Comparison of ENCODE assay signal across 22 cellular contexts in genomic region chr6:118992186-118992795, GRCh38. TPM values are rescaled to one million over a fixed set of nuclear protein-coding genes. Genes with fewer than 3 reads are reported as not detected.
DNase-seq lines count a peak whose midpoint lies in the region; TF ChIP-seq lines count a peak whose summit lies in the region.
"Had no signal": no experiment of that assay in that cellular context is flagged by ENCODE, and none has a peak within 500 bp of the region (broad histone marks: within the 10 kb centered on the region; RNA-seq: fewer than 3 reads in every experiment).

No MANE protein-coding gene starts in this region.

- no peaks in the 10 kb centered on the region for H3K4me1 Mint-ChIP-seq in activated CD4-positive, alpha-beta T cell treated with anti-CD3 and anti-CD28 coated beads, Interleukin-2, amount 10 ng/mL, durations not matched to agents 24 days and 14 days
- H3K4me1 Mint-ChIP-seq in endothelial cell (ENCODE audit: unreplicated experiment) = no peaks in the 10 kb centered on the region
- H3K4me1 Mint-ChIP-seq: CD14-positive monocyte, GM23338 had no signal

- no peaks in the 10 kb centered on the region for H3K9me3 Mint-ChIP-seq in activated CD4-positive, alpha-beta T cell treated with anti-CD3 and anti-CD28 coated beads, Interleukin-2, amount 10 ng/mL, durations not matched to agents 24 days and 14 days
- no peaks in the 10 kb centered on the region for H3K9me3 Mint-ChIP-seq in endothelial cell (ENCODE audit: unreplicated experiment)
- H3K9me3 Mint-ChIP-seq: CD4-positive, alpha-beta T cell; GM23338; H9 had no signal

- DNase-seq in activated CD4-positive, alpha-beta T cell treated with anti-CD3 and anti-CD28 coated beads, Interleukin-2, amount 10 ng/mL, durations not matched to agents 24 days and 14 days = peak; percentile 34
- no peak for DNase-seq in activated CD4-positive, alpha-beta T cell treated with anti-CD3 and anti-CD28 coated beads, Interleukin-2, amount 50 U/mL, for 48 hours
- DNase-seq in NCI-H524 (lab: John Stamatoyannopoulos, UW) = peak; percentile 74 to 87
- peak; percentile 100 for DNase-seq in NCI-H82 treated with DMSO at 0.1 percent for 48 hours (lab: John Stamatoyannopoulos, UW; ENCODE audit: unreplicated experiment)
- no peak for DNase-seq in endothelial cell (ENCODE audit: low spot score)
- DNase-seq in RWPE1 (ENCODE audit: low spot score) = no peak
- no peak for DNase-seq in AG20443 (ENCODE audit: low spot score)
- no peak for DNase-seq in stimulated activated CD4-positive, alpha-beta T cell treated with anti-CD3 and anti-CD28 coated beads, Interleukin-4, amount 100 ng/mL, for 24 hours
- DNase-seq: AML-193; BE2C; Calu3; CD4-positive, alpha-beta T cell; COR-L47; DMS 273 treated with DMSO at 0.1 percent for 48 hours; DMS79; EL; GDM1; H9 had no signal

- H3K4me3 Mint-ChIP-seq in activated CD4-positive, alpha-beta T cell treated with anti-CD3 and anti-CD28 coated beads, Interleukin-2, amount 10 ng/mL, durations not matched to agents 24 days and 14 days = no peak overlapping the region
- H3K4me3 Mint-ChIP-seq in endothelial cell (ENCODE audit: unreplicated experiment) = peak overlapping the region; percentile 56
- H3K4me3 Mint-ChIP-seq: CD14-positive monocyte; CD4-positive, alpha-beta T cell; GM23338; H9 had no signal

- CTCF ChIA-PET in RWPE1 (lab: Yijun Ruan, JAX) = interaction anchor here (0.6 kb wide), 1 partner anchor 22 kb away, joined by 4 read pairs; no protein-coding TSS in a partner anchor

- POLR2A ChIA-PET in RWPE1 (lab: Yijun Ruan, JAX; ENCODE audit: low non-redundant PET) = no interaction called here

- H3K27me3 Mint-ChIP-seq in activated CD4-positive, alpha-beta T cell treated with anti-CD3 and anti-CD28 coated beads, Interleukin-2, amount 10 ng/mL, durations not matched to agents 24 days and 14 days = no peaks in the 10 kb centered on the region
- H3K27me3 Mint-ChIP-seq in endothelial cell (ENCODE audit: unreplicated experiment) = no peaks in the 10 kb centered on the region
- H3K27me3 Mint-ChIP-seq: CD4-positive, alpha-beta T cell had no signal

- no peaks in the 10 kb centered on the region for H3K36me3 Mint-ChIP-seq in activated CD4-positive, alpha-beta T cell treated with anti-CD3 and anti-CD28 coated beads, Interleukin-2, amount 10 ng/mL, durations not matched to agents 24 days and 14 days (ENCODE audit: low read depth)
- peaks cover 28% of the 10 kb centered on the region for H3K36me3 Mint-ChIP-seq in endothelial cell (ENCODE audit: low read depth, unreplicated experiment)
- H3K36me3 Mint-ChIP-seq: CD14-positive monocyte had no signal

- no peak overlapping the region for H3K27ac ChIP-seq in RWPE1
- H3K27ac ChIP-seq: 22Rv1; BLaER1 treated with 17β-estradiol and CSF1 and Interleukin-3, amounts not matched to agents 10 nM and 100 nM had no signal

- peak overlapping the region; percentile 11 for H3K27ac Mint-ChIP-seq in activated CD4-positive, alpha-beta T cell treated with anti-CD3 and anti-CD28 coated beads, Interleukin-2, amount 10 ng/mL, durations not matched to agents 24 days and 14 days
- no peak overlapping the region for H3K27ac Mint-ChIP-seq in endothelial cell (ENCODE audit: unreplicated experiment)
- H3K27ac Mint-ChIP-seq: CD14-positive monocyte; CD4-positive, alpha-beta T cell; GM23338 had no signal

- intact Hi-C loops in activated CD4-positive, alpha-beta T cell treated with anti-CD3 and anti-CD28 coated beads, Interleukin-2, amount 10 ng/mL, durations not matched to agents 24 days and 14 days (cut with micrococcal nuclease) = no loop called here

- TF ChIP-seq CTCF in endothelial cell (IDR thresholded peaks at IDR 0.05; ENCODE audit: unreplicated experiment) (no peak), RWPE1 (conservative IDR thresholded peaks at IDR 0.05; ENCODE audit: low read depth) (no peak)

RNA-seq across cellular contexts. Expression of gene MCM9, which starts 57.3 kb away (rescaled TPM):
- total RNA-seq in activated CD4-positive, alpha-beta T cell treated with anti-CD3 and anti-CD28 coated beads, Interleukin-2, amount 10 ng/mL, durations not matched to agents 24 days and 14 days = 19.0 and 21.3 TPM in 2 replicates
- total RNA-seq in endothelial cell (ENCODE audit: unreplicated experiment) = 12.8 TPM

Comparison
In these comparisons a context has a peak if more than half of its experiments do, and no peak if none do; other contexts are left out.
1. DNase-seq: peak in activated CD4-positive, alpha-beta T cell treated with anti-CD3 and anti-CD28 coated beads, Interleukin-2, amount 10 ng/mL, durations not matched to agents 24 days and 14 days (single experiment), NCI-H524 (2 of 2) and NCI-H82 treated with DMSO at 0.1 percent for 48 hours (single experiment); none in activated CD4-positive, alpha-beta T cell treated with anti-CD3 and anti-CD28 coated beads, Interleukin-2, amount 50 U/mL, for 48 hours (0 of 2), endothelial cell (single experiment), RWPE1 (single experiment), AG20443 (single experiment) and stimulated activated CD4-positive, alpha-beta T cell treated with anti-CD3 and anti-CD28 coated beads, Interleukin-4, amount 100 ng/mL, for 24 hours (single experiment).